ENCODE assay signal across 8 cellular contexts in genomic region chr14:91354979-91355685, GRCh38.
DNase-seq lines count a peak whose midpoint lies in the region; ATAC-seq and TF ChIP-seq lines count a peak whose summit lies in the region.

No MANE protein-coding gene starts in this region.

- H3K27me3 ChIP-seq in uterus = no peaks in the 10 kb centered on the region

- H3K36me3 ChIP-seq in uterus = no peaks in the 10 kb centered on the region

- intact Hi-C loops in uterus (cut with DNase I; ENCODE audit: low total_unique reads) = no loop called here

- no peak overlapping the region for H3K4me3 ChIP-seq in uterus

- no peak for TF ChIP-seq CTCF in uterus (IDR thresholded peaks at IDR 0.05)

- no peaks in the 10 kb centered on the region for H3K4me1 ChIP-seq in uterus

- no peak overlapping the region for H3K27ac ChIP-seq in uterus

- peak; percentile 30 for ATAC-seq in HG03520 (IDR thresholded peaks at IDR 0.05; ENCODE audit: unreplicated experiment)
- no peak for ATAC-seq in GM18858 (IDR thresholded peaks at IDR 0.05; ENCODE audit: unreplicated experiment)
- ATAC-seq in HG03378 (IDR thresholded peaks at IDR 0.05; ENCODE audit: unreplicated experiment) = no peak

- no peaks in the 10 kb centered on the region for H3K9me3 ChIP-seq in uterus

- no peak for TF ChIP-seq POLR2A in uterus (IDR thresholded peaks at IDR 0.05)

- peak; percentile 90 for DNase-seq in DMS53 (lab: John Stamatoyannopoulos, UW)
- peak; percentile 39 for DNase-seq in activated CD4-positive, alpha-beta T cell treated with anti-CD3 and anti-CD28 coated beads, Interleukin-2, amount 50 U/mL, for 1 hour
- peak; percentile 84 for DNase-seq in iPS-NIHi11 (ENCODE audit: low spot score)
- no peak for DNase-seq in uterus
- no peak for DNase-seq in AG08395 (ENCODE audit: low spot score)

Comparison
In these comparisons a context has a peak if more than half of its experiments do, and no peak if none do; other contexts are left out.
1. DNase-seq: peak in DMS53 (single experiment), activated CD4-positive, alpha-beta T cell treated with anti-CD3 and anti-CD28 coated beads, Interleukin-2, amount 50 U/mL, for 1 hour (single experiment) and iPS-NIHi11 (single experiment); none in uterus (0 of 2) and AG08395 (single experiment).